15 cellular contexts compared by ENCODE assay signal in genomic region chr3:2516762-2517441, GRCh38.
A peak's percentile ranks its signal among the peaks of the same experiment; 100 is the strongest.
DNase-seq lines count a peak whose midpoint lies in the region; ATAC-seq and TF ChIP-seq lines count a peak whose summit lies in the region.
"Had no signal": no experiment of that assay in that cellular context is flagged by ENCODE, and none has a peak within 500 bp of the region (broad histone marks: within the 10 kb centered on the region; RNA-seq: fewer than 3 reads in every experiment).

No MANE protein-coding gene starts in this region.

- H3K27me3 ChIP-seq in neural cell (ENCODE audit: insufficient read depth, low read depth, low read length) (peaks cover 3% of the 10 kb centered on the region), PC-3 (ENCODE audit: low read length) (no peaks in the 10 kb centered on the region)

- no peak for TF ChIP-seq RAD21 in neural cell (conservative IDR thresholded peaks at IDR 0.05)

- H3K9me2 ChIP-seq in neural cell (ENCODE audit: insufficient read depth, low read length) (no peaks in the 10 kb centered on the region), PC-3 (replicated peaks; ENCODE audit: low read length) (no peaks in the 10 kb centered on the region)

- no peak overlapping the region for H3K9ac ChIP-seq in neural cell (ENCODE audit: low read length)
- no peak overlapping the region for H3K9ac ChIP-seq in PC-3 (ENCODE audit: low read length)

- H3K4me1 ChIP-seq in PC-3 (ENCODE audit: insufficient read depth, low read length) = no peaks in the 10 kb centered on the region

- DNase-seq in NCI-H2107 treated with DMSO at 0.1 percent for 48 hours (lab: John Stamatoyannopoulos, UW; ENCODE audit: unreplicated experiment) (peak; percentile 33), NCI-H2107 (lab: John Stamatoyannopoulos, UW) (no peak), NCI-H69 (lab: John Stamatoyannopoulos, UW) (peak; percentile 60), PC-3 (no peak), GM19240 (ENCODE audit: insufficient read length, low spot score) (no peak)
- no peak for DNase-seq in stimulated activated CD4-positive, alpha-beta T cell treated with anti-CD3 and anti-CD28 coated beads, Interleukin-1b, Interleukin-23, amount 100 ng/mL, for 48 hours
- DNase-seq: CD4-positive, CD25-positive, alpha-beta regulatory T cell; HCEC 1CT; KBM-7; NCI-H524 treated with DMSO at 0.1 percent for 48 hours; NK-92 treated with Interleukin-12 subunit alpha and Interleukin-12 subunit beta, amount 100 ng/mL, for 24 hours; PC-9; T1000 had no signal

- TF ChIP-seq CTCF in neural cell (IDR thresholded peaks at IDR 0.05; ENCODE audit: poor library complexity, severe bottlenecking) = no peak
- no peak for TF ChIP-seq CTCF in PC-3 (conservative IDR thresholded peaks at IDR 0.05; ENCODE audit: low read depth, low read length)

- H3K36me3 ChIP-seq in neural cell (ENCODE audit: insufficient read depth, low read length) = no peaks in the 10 kb centered on the region
- H3K36me3 ChIP-seq in PC-3 (ENCODE audit: low read depth, low read length) = no peaks in the 10 kb centered on the region

- TF ChIP-seq EP300 in neural cell (conservative IDR thresholded peaks at IDR 0.05; ENCODE audit: poor library complexity, severe bottlenecking) = peak; percentile 93

- H3K4me2 ChIP-seq in neural cell (ENCODE audit: low read length) = peak overlapping the region; percentile 65
- H3K4me2 ChIP-seq in PC-3 (ENCODE audit: low read length) = no peak overlapping the region
- H3K4me2 ChIP-seq: PC-9 had no signal

- CTCF ChIA-PET in PC-3 (lab: Charles Lee) = no interaction called here

- no peaks in the 10 kb centered on the region for H4K20me1 ChIP-seq in neural cell (ENCODE audit: insufficient read depth)
- H4K20me1 ChIP-seq in PC-3 (ENCODE audit: low read length) = no peaks in the 10 kb centered on the region

- H3F3A ChIP-seq in neural cell (ENCODE audit: insufficient read depth, low read length, poor library complexity, severe bottlenecking) (peaks cover 4% of the 10 kb centered on the region), PC-3 (ENCODE audit: low read length, unreplicated experiment) (no peaks in the 10 kb centered on the region)

- H3K79me2 ChIP-seq in neural cell (replicated peaks; ENCODE audit: insufficient read depth, low read length) (no peaks in the 10 kb centered on the region), PC-3 (ENCODE audit: low read length) (no peaks in the 10 kb centered on the region)

- H3K27ac ChIP-seq in neural cell (ENCODE audit: low read length) (peak overlapping the region; percentile 13), PC-3 (ENCODE audit: low read length) (no peak overlapping the region)
- H3K27ac ChIP-seq: PC-9 had no signal

- POLR2A ChIA-PET in PC-3 (lab: Charles Lee; ENCODE audit: unreplicated experiment) = no interaction called here

- BruUV-seq in PC-3 (replicated peaks; lab: Mats Ljungman, UMichigan) = no TSS peak

- H3K9me3 ChIP-seq in neural cell (ENCODE audit: low read length) = no peaks in the 10 kb centered on the region
- H3K9me3 ChIP-seq in PC-3 (ENCODE audit: low read length) = 0 out of 2 replicates have a peak, but pooled peaks cover 11% of the 10 kb centered on the region

- H2AFZ ChIP-seq in neural cell (ENCODE audit: low read depth, low read length) = no peak overlapping the region
- no peak overlapping the region for H2AFZ ChIP-seq in PC-3 (ENCODE audit: low read length)
- H2AFZ ChIP-seq: PC-9 had no signal

- intact Hi-C loops in PC-3 (cut with micrococcal nuclease) = no loop called here

- H3K4me3 ChIP-seq in neural cell (ENCODE audit: low read length) (no peak overlapping the region), PC-3 (ENCODE audit: low read length) (no peak overlapping the region)
- H3K4me3 ChIP-seq: PC-9 had no signal

- ATAC-seq in HG03565 (IDR thresholded peaks at IDR 0.05; ENCODE audit: unreplicated experiment) (peak; percentile 64), PC-3 (no peak)

TF ChIP-seq in neural cell, 6 proteins besides CTCF, POLR2A, EP300 and RAD21:
- TF ChIP-seq MXI1 (conservative IDR thresholded peaks at IDR 0.05; ENCODE audit: poor library complexity, severe bottlenecking) = no peak
- TF ChIP-seq POLR2AphosphoS5 (IDR thresholded peaks at IDR 0.05) = peak; percentile 93

Comparison
In these comparisons a context has a peak if more than half of its experiments do, and no peak if none do; other contexts are left out.
1. DNase-seq: peak in NCI-H2107 treated with DMSO at 0.1 percent for 48 hours (single experiment) and NCI-H69 (single experiment); none in NCI-H2107 (single experiment), PC-3 (single experiment), GM19240 (single experiment) and stimulated activated CD4-positive, alpha-beta T cell treated with anti-CD3 and anti-CD28 coated beads, Interleukin-1b, Interleukin-23, amount 100 ng/mL, for 48 hours (single experiment).